In genomic region chr5:168706655-168707069, GRCh38 we compare ENCODE assay signal across 8 cellular contexts.
DNase-seq lines count a peak whose midpoint lies in the region; ATAC-seq and TF ChIP-seq lines count a peak whose summit lies in the region.

No MANE protein-coding gene starts in this region.

- ATAC-seq in GM18867 (IDR thresholded peaks at IDR 0.05; ENCODE audit: unreplicated experiment) (peak; percentile 46), HG02759 (IDR thresholded peaks at IDR 0.05; ENCODE audit: unreplicated experiment) (no peak), GM18909 (IDR thresholded peaks at IDR 0.05; ENCODE audit: poor library complexity, unreplicated experiment) (no peak)

- H3K27me3 Mint-ChIP-seq in CD14-positive monocyte (ENCODE audit: low read depth in 3 of 3) = peaks cover 0 to 6% (median 0%) of the 10 kb centered on the region in 3 donors

- H3K9me3 Mint-ChIP-seq in CD14-positive monocyte = no peaks in the 10 kb centered on the region

- H3K36me3 Mint-ChIP-seq in CD14-positive monocyte = no peaks in the 10 kb centered on the region

- intact Hi-C loops in CD14-positive monocyte (cut with micrococcal nuclease) = no loop called here

- no peak overlapping the region for H3K4me3 Mint-ChIP-seq in CD14-positive monocyte

- peak; percentile 51 for TF ChIP-seq CTCF in AG09319 (IDR thresholded peaks at IDR 0.05; ENCODE audit: low read depth, low read length)
- no peak for TF ChIP-seq CTCF in CD14-positive monocyte (IDR thresholded peaks at IDR 0.05)

- no peak overlapping the region for H3K27ac Mint-ChIP-seq in CD14-positive monocyte

- DNase-seq in AG09319 (ENCODE audit: extremely low read depth, low read depth) (no peak), NCI-H82 treated with DMSO at 0.1 percent for 48 hours (lab: John Stamatoyannopoulos, UW; ENCODE audit: unreplicated experiment) (peak; percentile 54), dermis blood vessel endothelial cell (peak; percentile 61), midbrain (lab: John Stamatoyannopoulos, UW) (peak; percentile 55), CD14-positive monocyte (ENCODE audit: low spot score) (no peak)

- H3K4me1 Mint-ChIP-seq in CD14-positive monocyte = no peaks in the 10 kb centered on the region

Comparison
In these comparisons a context has a peak if more than half of its experiments do, and no peak if none do; other contexts are left out.
1. DNase-seq: peak in NCI-H82 treated with DMSO at 0.1 percent for 48 hours (single experiment), dermis blood vessel endothelial cell (single experiment) and midbrain (single experiment); none in AG09319 (single experiment) and CD14-positive monocyte (single experiment).